ENCODE assay signal across 9 cellular contexts in the genomic region with DNA sequence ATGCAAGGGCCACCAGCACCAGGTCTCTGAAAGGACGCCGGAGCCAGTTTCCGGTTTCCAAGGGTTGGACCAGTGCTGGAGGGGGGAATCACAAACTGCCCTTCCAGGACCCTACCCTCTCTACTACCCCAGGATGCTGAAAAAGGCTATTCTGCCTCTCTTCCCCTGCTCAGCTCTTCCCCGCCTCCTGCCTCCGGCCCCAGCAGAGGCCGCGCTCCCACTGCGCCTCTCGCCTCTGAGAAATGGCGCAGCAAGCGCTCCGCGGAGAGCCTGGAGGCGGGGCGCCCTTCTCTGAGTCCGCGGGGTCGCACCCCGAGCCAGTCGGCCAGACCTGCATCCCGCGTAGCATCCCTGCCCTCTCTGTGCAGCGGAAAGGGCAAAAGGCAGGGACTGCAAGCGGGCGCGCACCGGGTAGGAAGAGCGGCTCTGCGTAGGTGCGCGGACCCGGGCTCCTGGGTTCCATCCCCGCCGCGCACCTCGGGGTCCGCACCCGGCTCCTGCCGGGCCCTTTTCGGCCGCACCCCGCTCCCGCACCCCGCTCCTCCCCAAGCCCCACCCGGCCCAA. TPM values are rescaled to one million over a fixed set of nuclear protein-coding genes. Genes with fewer than 3 reads are reported as not detected.
DNase-seq lines count a peak whose midpoint lies in the region; ATAC-seq and TF ChIP-seq lines count a peak whose summit lies in the region.
"Had no signal": no experiment of that assay in that cellular context is flagged by ENCODE, and none has a peak within 500 bp of the region (broad histone marks: within the 10 kb centered on the region; RNA-seq: fewer than 3 reads in every experiment).

No MANE protein-coding gene starts in this region.

- TF ChIP-seq POLR2A in tibial nerve (IDR thresholded peaks at IDR 0.05) = no peak

- H3K27me3 Mint-ChIP-seq in activated naive CD4-positive, alpha-beta T cell treated with anti-CD3 and anti-CD28 coated beads, Interleukin-2, amount 50 U/mL, for 24 hours = peaks cover 25% of the 10 kb centered on the region

- no peak for TF ChIP-seq EP300 in tibial nerve (IDR thresholded peaks at IDR 0.05)

- H3K27me3 ChIP-seq in tibial nerve = peaks cover 0 to 62% of the 10 kb centered on the region in 2 donors

- H3K4me1 ChIP-seq in tibial nerve = peaks cover 0 to 28% (median 2%) of the 10 kb centered on the region in 4 donors

- WGBS in tibial nerve, 2 donors = 3% methylated on average over 25 to 35 of the region's 45 CpGs

- H3K27ac ChIP-seq in tibial nerve = no peak overlapping the region

- no peaks in the 10 kb centered on the region for H3K36me3 ChIP-seq in tibial nerve

- no peaks in the 10 kb centered on the region for H3K9me3 Mint-ChIP-seq in activated naive CD4-positive, alpha-beta T cell treated with anti-CD3 and anti-CD28 coated beads, Interleukin-2, amount 50 U/mL, for 24 hours

- H3K36me3 Mint-ChIP-seq in activated naive CD4-positive, alpha-beta T cell treated with anti-CD3 and anti-CD28 coated beads, Interleukin-2, amount 50 U/mL, for 24 hours = no peaks in the 10 kb centered on the region

- H3K4me3 ChIP-seq in astrocyte of the cerebellum (ENCODE audit: low read depth, low read length) (peak overlapping the region; percentile 28), tibial nerve (peak overlapping the region in 3 of 4 donors; percentile 21 to 51 (median 38))

- ATAC-seq in left lobe of liver (peak; percentile 21), HG02840 (IDR thresholded peaks at IDR 0.05; ENCODE audit: low FRiP score, unreplicated experiment) (no peak)

- H3K4me1 Mint-ChIP-seq in activated naive CD4-positive, alpha-beta T cell treated with anti-CD3 and anti-CD28 coated beads, Interleukin-2, amount 50 U/mL, for 24 hours = no peaks in the 10 kb centered on the region

- in situ Hi-C loops in astrocyte of the cerebellum (cut with HindIII; ENCODE audit: low sequenced_read_pairs) = no loop called here

- no peak overlapping the region for H3K27ac Mint-ChIP-seq in activated naive CD4-positive, alpha-beta T cell treated with anti-CD3 and anti-CD28 coated beads, Interleukin-2, amount 50 U/mL, for 24 hours

- DNase-seq in activated naive CD4-positive, alpha-beta T cell (lab: John Stamatoyannopoulos, UW) = no peak
- DNase-seq in astrocyte of the cerebellum (ENCODE audit: low read depth) = no peak
- no peak for DNase-seq in left lobe of liver (ENCODE audit: low spot score)
- no peak for DNase-seq in tibial nerve (ENCODE audit: low spot score in 2 of 2)
- no peak for DNase-seq in stimulated activated CD8-positive, alpha-beta memory T cell treated with anti-CD3 and anti-CD28 coated beads, Interleukin-4, amount 100 ng/mL, for 48 hours
- DNase-seq in activated gamma-delta T cell treated with Interleukin-2 at 50 U/mL for 16 hours = no peak
- DNase-seq: GF-D8 had no signal

- no peaks in the 10 kb centered on the region for H3K9me3 ChIP-seq in tibial nerve

- H3K4me3 Mint-ChIP-seq in activated naive CD4-positive, alpha-beta T cell treated with anti-CD3 and anti-CD28 coated beads, Interleukin-2, amount 50 U/mL, for 24 hours = peak overlapping the region; percentile 15

- no peak for TF ChIP-seq CTCF in astrocyte of the cerebellum (IDR thresholded peaks at IDR 0.05; ENCODE audit: low read depth, low read length, missing control alignments)
- no peak for TF ChIP-seq CTCF in tibial nerve (IDR thresholded peaks at IDR 0.05)

RNA-seq across cellular contexts. Expression of gene RET, which starts 0.5 kb away (rescaled TPM):
- total RNA-seq in left lobe of liver (1.1 TPM), tibial nerve (1 to 10 TPM in 2 of 4 donors, under 1 TPM in 2; 0.20 to 8.5 (median 0.70) TPM)
